ENCODE assay signal across 1 cellular context in the genomic region with DNA sequence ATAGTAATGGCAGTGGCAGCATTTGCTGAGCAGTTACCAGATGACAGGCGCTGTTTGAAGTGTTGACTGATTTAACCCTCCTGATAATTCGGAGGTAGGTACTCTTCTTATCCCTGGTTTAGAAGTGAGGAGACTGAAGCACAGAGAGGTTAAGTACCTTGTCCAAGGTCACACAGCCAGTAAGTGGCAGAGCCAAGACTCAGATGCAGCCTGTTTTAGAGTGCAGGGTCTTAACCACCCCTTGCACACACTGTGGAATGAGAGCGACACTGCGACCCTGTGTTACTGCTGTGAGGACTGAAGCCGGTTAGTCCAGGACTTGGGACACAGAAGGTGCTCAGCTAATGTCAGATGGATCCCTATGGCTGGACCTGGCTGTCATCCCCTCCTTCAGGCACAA.
TF ChIP-seq lines count a peak whose summit lies in the region.

No MANE protein-coding gene starts in this region.

TF ChIP-seq in HepG2, 621 proteins besides CTCF, POLR2A, EP300 and RAD21:
- TF ChIP-seq NCOA1 (CRISPR knock-in tag; IDR thresholded peaks at IDR 0.05): no peak
- TF ChIP-seq, protein P1, sequence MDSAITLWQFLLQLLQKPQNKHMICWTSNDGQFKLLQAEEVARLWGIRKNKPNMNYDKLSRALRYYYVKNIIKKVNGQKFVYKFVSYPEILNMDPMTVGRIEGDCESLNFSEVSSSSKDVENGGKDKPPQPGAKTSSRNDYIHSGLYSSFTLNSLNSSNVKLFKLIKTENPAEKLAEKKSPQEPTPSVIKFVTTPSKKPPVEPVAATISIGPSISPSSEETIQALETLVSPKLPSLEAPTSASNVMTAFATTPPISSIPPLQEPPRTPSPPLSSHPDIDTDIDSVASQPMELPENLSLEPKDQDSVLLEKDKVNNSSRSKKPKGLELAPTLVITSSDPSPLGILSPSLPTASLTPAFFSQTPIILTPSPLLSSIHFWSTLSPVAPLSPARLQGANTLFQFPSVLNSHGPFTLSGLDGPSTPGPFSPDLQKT (CRISPR knock-in tag; IDR thresholded peaks at IDR 0.05; ENCODE audit: borderline replicate concordance): no peak
- no peak for TF ChIP-seq MTF1 (CRISPR knock-in tag; IDR thresholded peaks at IDR 0.05)
- 0 out of 2 replicates have a peak, but pooled peaks have one; percentile 31 for TF ChIP-seq ZMYM3 (CRISPR knock-in tag; IDR thresholded peaks at IDR 0.05)
- peak; percentile 91 for TF ChIP-seq ZNF768 (CRISPR knock-in tag; IDR thresholded peaks at IDR 0.05)
- TF ChIP-seq SNAPC2 (CRISPR knock-in tag; IDR thresholded peaks at IDR 0.05): no peak
